ENCODE assay signal across 1 cellular context in genomic region chr1:9181990-9182783, GRCh38.
A peak's percentile ranks its signal among the peaks of the same experiment; 100 is the strongest.
TF ChIP-seq lines count a peak whose summit lies in the region.

No MANE protein-coding gene starts in this region.

TF ChIP-seq in HepG2, 621 proteins besides CTCF, POLR2A, EP300 and RAD21 (continued from another document and continues in another):
- TF ChIP-seq ZNF609 (CRISPR knock-in tag; IDR thresholded peaks at IDR 0.05; ENCODE audit: borderline replicate concordance) (no peak), TOPORS (CRISPR knock-in tag; IDR thresholded peaks at IDR 0.05) (peak; percentile 93), SNAPC4 (CRISPR knock-in tag; IDR thresholded peaks at IDR 0.05) (no peak), RFXANK (CRISPR knock-in tag; IDR thresholded peaks at IDR 0.05) (no peak), TBX2 (CRISPR knock-in tag; IDR thresholded peaks at IDR 0.05; ENCODE audit: borderline replicate concordance) (peak; percentile 77), ARNT2 (CRISPR knock-in tag; IDR thresholded peaks at IDR 0.05; ENCODE audit: low read depth) (peak; percentile 60), MXD3 (CRISPR knock-in tag; IDR thresholded peaks at IDR 0.05) (peak; percentile 52), ZNF709 (CRISPR knock-in tag; IDR thresholded peaks at IDR 0.05) (peak; percentile 88), THAP8 (CRISPR knock-in tag; IDR thresholded peaks at IDR 0.05; ENCODE audit: borderline replicate concordance) (peak; percentile 93; the same call in 1 of the 2 replicates), CBFB (CRISPR knock-in tag; IDR thresholded peaks at IDR 0.05) (peak; percentile 64; the same call in 1 of the 2 replicates), U2AF1 (optimal IDR thresholded peaks at IDR 0.05; ENCODE audit: low read depth, low read length) (no peak), HOXA9 (CRISPR knock-in tag; IDR thresholded peaks at IDR 0.05; ENCODE audit: borderline replicate concordance) (0 out of 2 replicates have a peak, but pooled peaks have one; percentile 26), SNAPC2 (CRISPR knock-in tag; IDR thresholded peaks at IDR 0.05) (peak; percentile 71; the same call in 1 of the 2 replicates), RFX5 (IDR thresholded peaks at IDR 0.05; ENCODE audit: low read depth, low read length) (no peak), YY1 (IDR thresholded peaks at IDR 0.05; ENCODE audit: insufficient read depth, insufficient replicate concordance, low read depth, low read length) (peak; percentile 51), ZNF607 (CRISPR knock-in tag; IDR thresholded peaks at IDR 0.05; ENCODE audit: borderline replicate concordance) (no peak; the same call in 1 of the 2 replicates), RBM39 (IDR thresholded peaks at IDR 0.05; ENCODE audit: low read depth, low read length, poor library complexity, severe bottlenecking) (peak; percentile 71), KLF12 (CRISPR knock-in tag; IDR thresholded peaks at IDR 0.05; ENCODE audit: borderline replicate concordance) (0 out of 2 replicates have a peak, but pooled peaks have one; percentile 22), MXI1 (IDR thresholded peaks at IDR 0.05; ENCODE audit: borderline replicate concordance, low read depth, low read length) (peak; percentile 54; the same call in 1 of the 3 replicates), MAFG (CRISPR knock-in tag; IDR thresholded peaks at IDR 0.05) (no peak), ZHX2 (IDR thresholded peaks at IDR 0.05; ENCODE audit: low read depth) (0 out of 2 replicates have a peak, but pooled peaks have one; percentile 36), ZHX2 (CRISPR knock-in tag; IDR thresholded peaks at IDR 0.05; ENCODE audit: borderline replicate concordance) (no peak), IRF2 (CRISPR knock-in tag; IDR thresholded peaks at IDR 0.05) (no peak), ZNF891 (CRISPR knock-in tag; IDR thresholded peaks at IDR 0.05) (peak; percentile 62; the same call in 1 of the 2 replicates), MATR3 (CRISPR knock-in tag; IDR thresholded peaks at IDR 0.05) (no peak), MYPOP (CRISPR knock-in tag; IDR thresholded peaks at IDR 0.05) (peak; percentile 72; the same call in 1 of the 2 replicates), ZZZ3 (CRISPR knock-in tag; IDR thresholded peaks at IDR 0.05; ENCODE audit: borderline replicate concordance) (no peak), CBX5 (CRISPR knock-in tag; IDR thresholded peaks at IDR 0.05; ENCODE audit: borderline replicate concordance) (no peak), MAF1 (CRISPR knock-in tag; IDR thresholded peaks at IDR 0.05; ENCODE audit: borderline replicate concordance) (peak; percentile 29; the same call in 1 of the 2 replicates), ZNF142 (CRISPR knock-in tag; IDR thresholded peaks at IDR 0.05) (peak; percentile 19; the same call in 1 of the 2 replicates), STAG1 (CRISPR knock-in tag; IDR thresholded peaks at IDR 0.05) (peak; percentile 28), SRY (CRISPR knock-in tag; IDR thresholded peaks at IDR 0.05) (peak; percentile 78)
